Comparison of ENCODE assay signal across 9 cellular contexts in genomic region chr2:207332473-207333212, GRCh38.
DNase-seq lines count a peak whose midpoint lies in the region; ATAC-seq and TF ChIP-seq lines count a peak whose summit lies in the region.
"Had no signal": no experiment of that assay in that cellular context is flagged by ENCODE, and none has a peak within 500 bp of the region (broad histone marks: within the 10 kb centered on the region; RNA-seq: fewer than 3 reads in every experiment).

No MANE protein-coding gene starts in this region.

- WGBS in right cardiac atrium: 49% methylated on average over 3 of the region's 3 CpGs

- H3K27me3 Mint-ChIP-seq in chondrocyte (ENCODE audit: low read depth): no peaks in the 10 kb centered on the region

- H3K4me1 ChIP-seq in right cardiac atrium (ENCODE audit: control insufficient read depth, insufficient read depth, low read length): peaks cover 5% of the 10 kb centered on the region

- H3K9me3 Mint-ChIP-seq in chondrocyte (ENCODE audit: low read depth): no peaks in the 10 kb centered on the region

- H3K9me3 ChIP-seq in right cardiac atrium (ENCODE audit: control insufficient read depth, low read length): no peaks in the 10 kb centered on the region

- peak overlapping the region; percentile 47 for H3K27ac Mint-ChIP-seq in chondrocyte (ENCODE audit: unreplicated experiment)

- H3K27me3 ChIP-seq in right cardiac atrium (ENCODE audit: control insufficient read depth, insufficient read depth): no peaks in the 10 kb centered on the region

- ATAC-seq in GM18502 (IDR thresholded peaks at IDR 0.05; ENCODE audit: poor library complexity, unreplicated experiment) (peak; percentile 23), GM21447 (IDR thresholded peaks at IDR 0.05; ENCODE audit: unreplicated experiment) (peak; percentile 23), HG03469 (IDR thresholded peaks at IDR 0.05; ENCODE audit: unreplicated experiment) (peak; percentile 29), right cardiac atrium (no peak)
- ATAC-seq: PC-3 had no signal

- no peaks in the 10 kb centered on the region for H3K36me3 Mint-ChIP-seq in chondrocyte (ENCODE audit: low read depth)

- no peak overlapping the region for H3K4me3 ChIP-seq in right cardiac atrium (ENCODE audit: low read length)

- intact Hi-C loops in right cardiac atrium (cut with DNase I): loop anchor here in 3 of 4 donors (5.0 to 10.0 kb wide), 4 partner anchors 108 to 168 kb away; partner anchors contain the start of gene KLF7 (in 2 of the 3)

- TF ChIP-seq CTCF in chondrocyte (IDR thresholded peaks at IDR 0.05): no peak

- peaks cover 62% of the 10 kb centered on the region for H3K4me1 Mint-ChIP-seq in chondrocyte (ENCODE audit: low read depth)

- no peak overlapping the region for H3K27ac ChIP-seq in right cardiac atrium (ENCODE audit: low read length)

- no peak for DNase-seq in chondrocyte (ENCODE audit: low spot score)
- DNase-seq in right cardiac atrium: no peak
- no peak for DNase-seq in stimulated activated CD4-positive, alpha-beta T cell treated with anti-CD3 and anti-CD28 coated beads, Interleukin-4, amount 100 ng/mL, for 24 hours
- no peak for DNase-seq in activated gamma-delta T cell treated with Interleukin-2 at 50 U/mL for 16 hours
- DNase-seq in NCI-H2227 (lab: John Stamatoyannopoulos, UW; ENCODE audit: unreplicated experiment): no peak
- DNase-seq: PC-3 had no signal

- H3K4me3 Mint-ChIP-seq in chondrocyte (ENCODE audit: unreplicated experiment): no peak overlapping the region

Comparison
In these comparisons a context has a peak if more than half of its experiments do, and no peak if none do; other contexts are left out.
1. ATAC-seq: peak in GM18502 (single experiment), GM21447 (single experiment) and HG03469 (single experiment); none in right cardiac atrium (0 of 2).